In genomic region chr16:12095275-12096161, GRCh38 we compare ENCODE assay signal across 8 cellular contexts.
DNase-seq lines count a peak whose midpoint lies in the region; ATAC-seq and TF ChIP-seq lines count a peak whose summit lies in the region.

No MANE protein-coding gene starts in this region.

- H2AFZ ChIP-seq in MM.1S (ENCODE audit: low read length) (no peak overlapping the region), SU-DHL-6 (ENCODE audit: low read depth, low read length, severe bottlenecking) (no peak overlapping the region)

- H3F3A ChIP-seq in MM.1S (ENCODE audit: insufficient read depth, low read length) (no peaks in the 10 kb centered on the region), SU-DHL-6 (ENCODE audit: insufficient read depth) (no peaks in the 10 kb centered on the region)

- no peaks in the 10 kb centered on the region for H3K9me3 ChIP-seq in MM.1S (replicated peaks; ENCODE audit: insufficient read depth, low read length)
- H3K9me3 ChIP-seq in SU-DHL-6 (ENCODE audit: insufficient read depth, low read length) = no peaks in the 10 kb centered on the region
- no peaks in the 10 kb centered on the region for H3K9me3 ChIP-seq in adrenal gland (replicated peaks in 1 of 3)

- no peak overlapping the region for H3K4me2 ChIP-seq in MM.1S (ENCODE audit: low read depth, low read length)
- no peak overlapping the region for H3K4me2 ChIP-seq in SU-DHL-6 (ENCODE audit: low read depth, low read length, poor library complexity, severe bottlenecking)

- H4K20me1 ChIP-seq in MM.1S (ENCODE audit: insufficient read depth, low read length) (peaks cover 4% of the 10 kb centered on the region), SU-DHL-6 (ENCODE audit: low read depth, low read length) (no peaks in the 10 kb centered on the region)

- ATAC-seq in left cardiac atrium = peak; percentile 63 to 74
- no peak for ATAC-seq in HG03108 (IDR thresholded peaks at IDR 0.05; ENCODE audit: unreplicated experiment)
- no peak for ATAC-seq in HG02588 (IDR thresholded peaks at IDR 0.05; ENCODE audit: unreplicated experiment)

- no peaks in the 10 kb centered on the region for H3K27me3 ChIP-seq in MM.1S (replicated peaks; ENCODE audit: insufficient read depth, low read length)
- H3K27me3 ChIP-seq in SU-DHL-6 (ENCODE audit: low read length) = no peaks in the 10 kb centered on the region
- no peaks in the 10 kb centered on the region for H3K27me3 ChIP-seq in adrenal gland

- WGBS in adrenal gland, 4 donors = 34 to 40% (median 36%) methylated on average over 18 to 21 of the region's 21 CpGs

- H3K4me1 ChIP-seq in MM.1S (ENCODE audit: low read length) (no peaks in the 10 kb centered on the region), adrenal gland (replicated peaks in 1 of 2) (peaks cover 0 to 32% of the 10 kb centered on the region in 2 donors)

- peak; percentile 64 for DNase-seq in DMS53 (lab: John Stamatoyannopoulos, UW)
- DNase-seq in MM.1S = peak; percentile 28
- DNase-seq in adrenal gland = peak; percentile 39 to 81 (median 71)
- DNase-seq in left cardiac atrium = peak; percentile 76
- DNase-seq in renal cortical epithelial cell (ENCODE audit: low read depth) = peak; percentile 34

- H3K9ac ChIP-seq in MM.1S (ENCODE audit: low read length) (no peak overlapping the region), SU-DHL-6 (ENCODE audit: low read length) (no peak overlapping the region)

- TF ChIP-seq CTCF in MM.1S (IDR thresholded peaks at IDR 0.05; ENCODE audit: low read length) = peak; percentile 84
- peak; percentile 87 for TF ChIP-seq CTCF in SU-DHL-6 (IDR thresholded peaks at IDR 0.05; ENCODE audit: insufficient read depth, low read length, poor library complexity, severe bottlenecking)
- TF ChIP-seq CTCF in adrenal gland (IDR thresholded peaks at IDR 0.05) = peak; percentile 71 to 96 (median 80)

- no peak overlapping the region for H3K27ac ChIP-seq in MM.1S (ENCODE audit: low read length)
- H3K27ac ChIP-seq in SU-DHL-6 (ENCODE audit: low read depth, low read length) = no peak overlapping the region
- H3K27ac ChIP-seq in adrenal gland = no peak overlapping the region

- H3K9me2 ChIP-seq in MM.1S (replicated peaks; ENCODE audit: insufficient read depth, low read length) (no peaks in the 10 kb centered on the region), SU-DHL-6 (replicated peaks; ENCODE audit: insufficient read depth, low read length) (no peaks in the 10 kb centered on the region)

- H3K4me3 ChIP-seq in MM.1S (ENCODE audit: low read length) = no peak overlapping the region
- H3K4me3 ChIP-seq in SU-DHL-6 (ENCODE audit: insufficient read depth, low read length, poor library complexity, severe bottlenecking) = no peak overlapping the region
- H3K4me3 ChIP-seq in adrenal gland = no peak overlapping the region

- H3K79me2 ChIP-seq in MM.1S (ENCODE audit: low read length) (peaks cover 83% of the 10 kb centered on the region), SU-DHL-6 (ENCODE audit: insufficient read depth, low read length) (no peaks in the 10 kb centered on the region)

- intact Hi-C loops in adrenal gland (cut with DNase I) (loop anchor here in 1 of 2 donors (10.0 kb wide), 2 partner anchors 359 to 729 kb away; no protein-coding TSS in a partner anchor), left cardiac atrium (cut with DNase I) (loop anchor here (2.0 to 10.0 kb wide), 4 partner anchors 119 to 719 kb away; no protein-coding TSS in a partner anchor)

- no peak for TF ChIP-seq POLR2A in adrenal gland (IDR thresholded peaks at IDR 0.05)

- H3K36me3 ChIP-seq in MM.1S (replicated peaks; ENCODE audit: insufficient read depth, low read length) = no peaks in the 10 kb centered on the region; the same call in 1 of the 2 replicates
- H3K36me3 ChIP-seq in SU-DHL-6 (ENCODE audit: low read length) = 0 out of 2 replicates have a peak, but pooled peaks cover 2% of the 10 kb centered on the region
- no peaks in the 10 kb centered on the region for H3K36me3 ChIP-seq in adrenal gland (replicated peaks in 1 of 2)

Comparison
In these comparisons a context has a peak if more than half of its experiments do, and no peak if none do; other contexts are left out.
1. ATAC-seq: peak in left cardiac atrium (2 of 2); none in HG03108 (single experiment) and HG02588 (single experiment).
2. Peak in every context shown above with its lines, with median percentiles within 50 percentile points of each other: DNase-seq and CTCF ChIP-seq.